In genomic region chr15:99176757-99177156, GRCh38 we compare ENCODE assay signal across 21 cellular contexts.
A peak's percentile ranks its signal among the peaks of the same experiment; 100 is the strongest.
DNase-seq lines count a peak whose midpoint lies in the region; ATAC-seq, FAIRE-seq and TF ChIP-seq lines count a peak whose summit lies in the region.
"Had no signal": no experiment of that assay in that cellular context is flagged by ENCODE, and none has a peak within 500 bp of the region (broad histone marks: within the 10 kb centered on the region; RNA-seq: fewer than 3 reads in every experiment).

No MANE protein-coding gene starts in this region.

- CTCF ChIA-PET in HEK293 (lab: Yijun Ruan, JAX) = interaction anchor here (0.6 to 0.9 kb wide), 2 partner anchors 37 to 750 kb away, joined by 3 read pairs; no protein-coding TSS in a partner anchor

- H3K27ac ChIP-seq in HEK293 (ENCODE audit: extremely low read depth, low read depth, low read length) (no peak overlapping the region), VCaP (peak overlapping the region; percentile 79), gastroesophageal sphincter (peak overlapping the region; percentile 92 to 100 (median 98)), gastrocnemius medialis (peak overlapping the region; percentile 86 to 95 (median 92))

- H3K36me3 ChIP-seq in HEK293 (ENCODE audit: control insufficient read depth in 2 of 2, insufficient read depth in 1 of 2, low read length in 2 of 2) (peaks cover 7 to 28% of the 10 kb centered on the region in 2 experiments; a peak in 2 of 3 replicates), gastroesophageal sphincter (peaks cover 0 to 7% of the 10 kb centered on the region in 2 donors), gastrocnemius medialis (no peaks in the 10 kb centered on the region), HAP-1 (replicated peaks) (no peaks in the 10 kb centered on the region)
- H3K36me3 ChIP-seq: prostate gland had no signal

- POLR2A ChIA-PET in HEK293 (lab: Yijun Ruan, JAX) = no interaction called here

- H3K4me1 ChIP-seq in HEK293 (ENCODE audit: control insufficient read depth, insufficient read depth, low read length) (peaks cover 3% of the 10 kb centered on the region; the same call in 1 of the 2 replicates), gastroesophageal sphincter (peaks cover 21 to 99% (median 22%) of the 10 kb centered on the region in 3 donors), gastrocnemius medialis (peaks cover 70 to 73% of the 10 kb centered on the region in 2 donors), HAP-1 (no peaks in the 10 kb centered on the region)
- H3K4me1 ChIP-seq: Peyer's patch, prostate gland had no signal

- in situ Hi-C loops in gastrocnemius medialis (cut with MboI; ENCODE audit: low sequenced_read_pairs in 4 of 4) (no loop called here), HAP-1 (cut with MboI; ENCODE audit: low sequenced_read_pairs) (no loop called here)

- no peak for TF ChIP-seq EP300 in gastroesophageal sphincter (IDR thresholded peaks at IDR 0.05)

- no peak for TF ChIP-seq CTCF in HEK293 (tag by site-specific recombination; IDR thresholded peaks at IDR 0.05)
- TF ChIP-seq CTCF in VCaP (conservative IDR thresholded peaks at IDR 0.05) = no peak
- no peak for TF ChIP-seq CTCF in gastroesophageal sphincter (IDR thresholded peaks at IDR 0.05)
- TF ChIP-seq CTCF in gastrocnemius medialis (IDR thresholded peaks at IDR 0.05 in 4 of 5, conservative IDR thresholded peaks at IDR 0.05 in 1 of 5) = no peak

- FAIRE-seq in urothelium cell line (lab: Jason Lieb, UNC) = no peak
- FAIRE-seq: H54 had no signal

- no peaks in the 10 kb centered on the region for H3K9me3 ChIP-seq in HEK293 (ENCODE audit: control insufficient read depth, insufficient read depth, low read depth, low read length)
- no peaks in the 10 kb centered on the region for H3K9me3 ChIP-seq in gastroesophageal sphincter
- no peaks in the 10 kb centered on the region for H3K9me3 ChIP-seq in gastrocnemius medialis
- H3K9me3 ChIP-seq in HAP-1 = no peaks in the 10 kb centered on the region
- H3K9me3 ChIP-seq: heart right ventricle, Peyer's patch, prostate gland had no signal

- no peak overlapping the region for H3K4me3 ChIP-seq in HEK293 (ENCODE audit: low read depth, low read length)
- H3K4me3 ChIP-seq in gastroesophageal sphincter = no peak overlapping the region
- no peak overlapping the region for H3K4me3 ChIP-seq in gastrocnemius medialis
- H3K4me3 ChIP-seq in HAP-1 = no peak overlapping the region
- H3K4me3 ChIP-seq: heart right ventricle, Peyer's patch, prostate gland had no signal

- no peaks in the 10 kb centered on the region for H3K27me3 ChIP-seq in gastroesophageal sphincter
- H3K27me3 ChIP-seq in gastrocnemius medialis = no peaks in the 10 kb centered on the region
- H3K27me3 ChIP-seq in HAP-1 (ENCODE audit: low read depth) = no peaks in the 10 kb centered on the region
- H3K27me3 ChIP-seq: heart right ventricle, Peyer's patch had no signal

- WGBS in gastroesophageal sphincter (ENCODE audit: low coverage in 1 of 2), 2 donors = 72 to 89% methylated on average over 2 of the region's 2 CpGs

- ATAC-seq in gastroesophageal sphincter (no peak), gastrocnemius medialis (peak in 1 of 2 donors; percentile 66)
- ATAC-seq: effector memory CD8-positive, alpha-beta T cell; stimulated activated naive CD8-positive, alpha-beta T cell treated with anti-CD3 and anti-CD28 coated beads, Interleukin-15, Interleukin-2, amounts not matched to agents 100 U/mL and 50 U/mL, for 24 hours had no signal

- DNase-seq in gastrocnemius medialis = peak in 1 of 2 donors; percentile 37
- DNase-seq in head of caudate nucleus = no peak
- DNase-seq in HAP-1 (ENCODE audit: low spot score in 2 of 2) = no peak
- DNase-seq in urothelium cell line (ENCODE audit: low spot score) = no peak
- DNase-seq: activated B cell treated with CpG ODN at 0.5 μM for 24 hours; activated CD4-positive, alpha-beta T cell treated with anti-CD3 and anti-CD28 coated beads, Interleukin-2, amount 50 U/mL, for 48 hours; activated CD8-positive, alpha-beta memory T cell treated with anti-CD3 and anti-CD28 coated beads, Interleukin-2, amount 50 U/mL, for 48 hours; activated naive CD8-positive, alpha-beta T cell treated with anti-CD3 and anti-CD28 coated beads, Interleukin-2, amount 10 ng/mL, durations not matched to agents 7 days and 5 days; effector memory CD8-positive, alpha-beta T cell; heart right ventricle; NCI-H1436; NCI-H510A treated with DMSO at 0.1 percent for 48 hours; NK-92 treated with Interleukin-12 subunit alpha and Interleukin-12 subunit beta, amount 100 ng/mL, for 24 hours; Peyer's patch; stimulated activated CD4-positive, alpha-beta T cell treated with anti-CD3 and anti-CD28 coated beads, Interleukin-4, amount 100 ng/mL, for 1 hour; stimulated activated naive CD8-positive, alpha-beta T cell treated with anti-CD3 and anti-CD28 coated beads, Interleukin-15, Interleukin-2, amounts not matched to agents 100 U/mL and 50 U/mL, for 24 hours had no signal

- intact Hi-C loops in gastrocnemius medialis (cut with DNase I; ENCODE audit: low total_unique reads) (no loop called here), head of caudate nucleus (cut with DNase I) (no loop called here)

- no peak for TF ChIP-seq POLR2A in gastroesophageal sphincter (IDR thresholded peaks at IDR 0.05)
- no peak for TF ChIP-seq POLR2A in gastrocnemius medialis (IDR thresholded peaks at IDR 0.05)

TF ChIP-seq in HEK293, 187 proteins besides CTCF, POLR2A, EP300 and RAD21:
- TF ChIP-seq ZNF449 (tag by site-specific recombination; IDR thresholded peaks at IDR 0.05) (no peak), SP7 (tag by site-specific recombination; IDR thresholded peaks at IDR 0.05) (no peak), ZNF426 (tag by site-specific recombination; IDR thresholded peaks at IDR 0.05) (no peak), EGR2 (tag by site-specific recombination; IDR thresholded peaks at IDR 0.05; ENCODE audit: low read depth) (no peak), KLF16 (tag by site-specific recombination; IDR thresholded peaks at IDR 0.05) (no peak), ZBTB17 (tag by site-specific recombination; IDR thresholded peaks at IDR 0.05) (peak; percentile 97)
